2 cellular contexts compared by ENCODE assay signal in the genomic region with DNA sequence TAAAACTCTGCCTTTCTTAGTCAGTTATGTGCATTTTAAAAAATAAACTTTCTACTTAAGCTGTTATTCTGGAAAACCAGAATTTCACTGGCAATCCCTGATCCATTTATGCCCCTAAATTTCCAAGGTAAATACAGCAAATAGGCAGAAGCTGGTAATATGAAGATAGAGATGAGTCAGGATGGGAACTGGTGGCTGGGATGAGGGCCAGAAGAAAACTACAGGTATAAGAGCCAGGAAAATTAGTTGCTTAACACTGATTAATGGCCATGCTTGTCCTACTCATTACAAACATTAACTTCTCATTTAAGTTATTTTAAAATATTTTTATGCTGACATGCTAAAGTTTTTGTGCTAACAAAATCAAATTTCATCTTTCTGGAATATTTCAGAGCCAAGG. TPM values are rescaled to one million over a fixed set of nuclear protein-coding genes. Genes with fewer than 3 reads are reported as not detected.
"Had no signal": no experiment of that assay in that cellular context is flagged by ENCODE, and none has a peak within 500 bp of the region (broad histone marks: within the 10 kb centered on the region; RNA-seq: fewer than 3 reads in every experiment).

No MANE protein-coding gene starts in this region.

RNA-seq across cellular contexts. Expression of a gene that starts 37.1 kb away (rescaled TPM):
- total RNA-seq: G401, GM12878 had no signal
